ENCODE assay signal across 8 cellular contexts in genomic region chr9:127244609-127245601, GRCh38. TPM values are rescaled to one million over a fixed set of nuclear protein-coding genes. Genes with fewer than 3 reads are reported as not detected.
DNase-seq lines count a peak whose midpoint lies in the region; ATAC-seq, FAIRE-seq and TF ChIP-seq lines count a peak whose summit lies in the region.

No MANE protein-coding gene starts in this region.

- H3K27me3 ChIP-seq in H1 (replicated peaks in 1 of 4; ENCODE audit: control insufficient read depth in 3 of 4, extremely low read depth in 1 of 4, insufficient read depth in 3 of 4, low read length in 3 of 4) (no peaks in the 10 kb centered on the region), mesenchymal stem cell (ENCODE audit: control insufficient read depth in 1 of 2, insufficient read depth in 1 of 2, low read length in 2 of 2) (peaks cover 0 to under 1% of the 10 kb centered on the region in 2 experiments)

- no peak overlapping the region for H2BK120ac ChIP-seq in H1 (replicated peaks; ENCODE audit: low read depth, low read length)
- H2BK120ac ChIP-seq in mesenchymal stem cell (ENCODE audit: low read depth, low read length): no peak overlapping the region

- H3K14ac ChIP-seq in H1 (ENCODE audit: insufficient read length): no peak overlapping the region
- H3K14ac ChIP-seq in mesenchymal stem cell (ENCODE audit: low read length in 2 of 2): peak overlapping the region in 1 of 2 experiments; percentile 45

- H2BK20ac ChIP-seq in H1 (ENCODE audit: low read length): no peak overlapping the region

- no peak overlapping the region for H2BK12ac ChIP-seq in H1 (ENCODE audit: low read depth, low read length)
- H2BK12ac ChIP-seq in mesenchymal stem cell (ENCODE audit: low read length in 2 of 2): no peak overlapping the region

- CTCF ChIA-PET in H1 (lab: Charles Lee; ENCODE audit: partially characterized antibody): interaction anchor here (0.8 to 1.7 kb wide), 7 partner anchors 10 to 676 kb away, joined by 3 to 5 read pairs (median 4); no protein-coding TSS in a partner anchor

- peak overlapping the region; percentile 73 to 84 (median 80) for H3K4me3 ChIP-seq in H1 (ENCODE audit: extremely low read depth in 1 of 4, insufficient read depth in 2 of 4, low read depth in 3 of 4, low read length in 4 of 4)
- peak overlapping the region; percentile 65 to 93 for H3K4me3 ChIP-seq in mesenchymal stem cell (ENCODE audit: insufficient read depth in 1 of 2, low read depth in 1 of 2, low read length in 2 of 2)

- DNase-seq in COLO829 (ENCODE audit: low spot score) (peak; percentile 93), HT1080 (ENCODE audit: low read depth) (peak; percentile 89), NOMO-1 treated with DMSO at 0.1 percent for 48 hours (lab: John Stamatoyannopoulos, UW; ENCODE audit: unreplicated experiment) (peak; percentile 89), H1 (ENCODE audit: low read depth in 1 of 2, low spot score in 2 of 2) (peak; percentile 91 to 94), mesenchymal stem cell (peak; percentile 95)
- peak; percentile 84 to 92 (median 84) for DNase-seq in activated CD8-positive, alpha-beta memory T cell treated with anti-CD3 and anti-CD28 coated beads for 48 hours (ENCODE audit: low read depth in 2 of 3, low spot score in 2 of 3)
- DNase-seq in stimulated activated CD8-positive, alpha-beta memory T cell treated with anti-CD3 and anti-CD28 coated beads, Interleukin-12 subunit alpha, Interleukin-12 subunit beta, amount 100 ng/mL, for 1 hour (ENCODE audit: low read depth): peak; percentile 94

- WGBS in H1 (ENCODE audit: extremely low coverage in 1 of 2, insufficient coverage in 1 of 2, insufficient read length in 1 of 2, insufficient replicate concordance in 2 of 2, low coverage in 1 of 2, low lambda C conversion rate in 2 of 2, missing lambda C conversion rate in 1 of 2), 2 experiments: 18% methylated on average over 45 of the region's 53 CpGs; no CpG with 5 or more reads in 1 of the 2 experiments
- WGBS in mesenchymal stem cell: 12% methylated on average over 50 of the region's 53 CpGs

- H2BK15ac ChIP-seq in H1 (ENCODE audit: low read length) (peak overlapping the region; percentile 53; the same call in 1 of the 2 replicates), mesenchymal stem cell (ENCODE audit: low read depth, poor library complexity, severe bottlenecking) (no peak overlapping the region)

- H2BK5ac ChIP-seq in H1 (ENCODE audit: low read depth, low read length) (no peak overlapping the region), mesenchymal stem cell (ENCODE audit: low read depth, low read length, poor library complexity, severe bottlenecking) (no peak overlapping the region)

- POLR2A ChIA-PET in H1 (lab: Charles Lee; ENCODE audit: partially characterized antibody): interaction anchor here (0.6 to 2.6 kb wide), 7 partner anchors 11 to 1486 kb away, joined by 3 to 7 read pairs (median 3); partner anchors contain the start of genes LRSAM1 and RPL12

- H3K36me3 ChIP-seq in H1 (ENCODE audit: control insufficient read depth in 2 of 4, insufficient read depth in 4 of 4, low read length in 3 of 4) (no peaks in the 10 kb centered on the region), mesenchymal stem cell (ENCODE audit: control insufficient read depth in 1 of 2, insufficient read depth in 2 of 2, low read depth in 1 of 2, low read length in 2 of 2) (no peaks in the 10 kb centered on the region)

- TF ChIP-seq CTCF in H1 (IDR thresholded peaks at IDR 0.05; ENCODE audit: control extremely low read depth in 1 of 3, insufficient read depth in 1 of 3, low read depth in 1 of 3, low read length in 3 of 3): no peak

- no peak overlapping the region for H2AK5ac ChIP-seq in H1 (ENCODE audit: low read depth, low read length)
- no peak overlapping the region for H2AK5ac ChIP-seq in mesenchymal stem cell (ENCODE audit: low read length, severe bottlenecking)

- peak overlapping the region; percentile 11 for H3K4ac ChIP-seq in H1 (replicated peaks; ENCODE audit: insufficient read length, low read depth, low read length)
- H3K4ac ChIP-seq in mesenchymal stem cell (ENCODE audit: low read depth in 1 of 2, low read length in 2 of 2): peak overlapping the region in 1 of 2 experiments; percentile 15

- H3K4me2 ChIP-seq in H1 (ENCODE audit: insufficient read depth in 1 of 2, low read depth in 2 of 2, low read length in 2 of 2) (peak overlapping the region; percentile 76 to 77), mesenchymal stem cell (ENCODE audit: low read length, poor library complexity, severe bottlenecking) (peak overlapping the region; percentile 65)

- no peak overlapping the region for H4K8ac ChIP-seq in H1 (ENCODE audit: extremely low read depth, insufficient read depth, low read length)
- peak overlapping the region; percentile 79 for H4K8ac ChIP-seq in mesenchymal stem cell (ENCODE audit: low read length)

- H4K91ac ChIP-seq in H1 (replicated peaks; ENCODE audit: insufficient read length, low read length) (peak overlapping the region; percentile 29), mesenchymal stem cell (ENCODE audit: low read length) (no peak overlapping the region)

- TF ChIP-seq EP300 in H1 (IDR thresholded peaks at IDR 0.05; ENCODE audit: borderline replicate concordance in 1 of 2, low read depth in 2 of 2, low read length in 2 of 2): no peak

- H3K18ac ChIP-seq in H1 (ENCODE audit: extremely low read depth, low read length): peak overlapping the region; percentile 93; the same call in 1 of the 2 replicates
- H3K18ac ChIP-seq in mesenchymal stem cell (ENCODE audit: low read depth in 1 of 2, low read length in 2 of 2): peak overlapping the region in 1 of 2 experiments; percentile 40

- H3K79me1 ChIP-seq in H1 (ENCODE audit: low read depth, low read length): no peaks in the 10 kb centered on the region
- peaks cover 6% of the 10 kb centered on the region for H3K79me1 ChIP-seq in mesenchymal stem cell (replicated peaks; ENCODE audit: low read length, poor library complexity, severe bottlenecking)

- H3K9ac ChIP-seq in H1 (replicated peaks in 1 of 4; ENCODE audit: extremely low read depth in 1 of 4, low read depth in 3 of 4, low read length in 3 of 4) (peak overlapping the region; percentile 58 to 65 (median 64); a peak in 6 of 7 replicates), mesenchymal stem cell (ENCODE audit: low read length) (peak overlapping the region; percentile 87)

- no peaks in the 10 kb centered on the region for H3K9me3 ChIP-seq in H1 (ENCODE audit: insufficient read depth in 2 of 2, low read depth in 1 of 2, low read length in 1 of 2)
- no peaks in the 10 kb centered on the region for H3K9me3 ChIP-seq in mesenchymal stem cell (ENCODE audit: control insufficient read depth, low read length)

- no peaks in the 10 kb centered on the region; a peak in 1 of 4 replicates for H3K79me2 ChIP-seq in H1 (ENCODE audit: control insufficient read depth in 1 of 2, insufficient read depth in 2 of 2, low read length in 2 of 2)

- H3K56ac ChIP-seq in H1 (replicated peaks; ENCODE audit: insufficient read length, low read depth, low read length): no peak overlapping the region

- no peaks in the 10 kb centered on the region for H4K20me1 ChIP-seq in H1 (replicated peaks in 1 of 2; ENCODE audit: control insufficient read depth in 1 of 2, insufficient read depth in 2 of 2, low read length in 2 of 2)

- no peak for FAIRE-seq in H1 (lab: Jason Lieb, UNC)

- ATAC-seq in GM21360 (IDR thresholded peaks at IDR 0.05; ENCODE audit: unreplicated experiment): peak; percentile 98

- no peak overlapping the region for H3K23ac ChIP-seq in H1 (ENCODE audit: insufficient read length)
- no peak overlapping the region for H3K23ac ChIP-seq in mesenchymal stem cell (ENCODE audit: low read length in 2 of 2)

- H3K27ac ChIP-seq in H1 (ENCODE audit: low read depth, low read length) (no peak overlapping the region; the same call in 1 of the 2 replicates), mesenchymal stem cell (ENCODE audit: low read length, poor library complexity, severe bottlenecking) (no peak overlapping the region)

- peak overlapping the region; percentile 53 for H4K5ac ChIP-seq in H1 (ENCODE audit: insufficient read length, low read depth, low read length)

- peak in 1 of 2 experiments; percentile 76; a peak in 2 of 3 replicates for TF ChIP-seq POLR2A in H1 (IDR thresholded peaks at IDR 0.05; ENCODE audit: control extremely low read depth in 1 of 2, low read depth in 2 of 2, low read length in 2 of 2)

- peaks cover 2% of the 10 kb centered on the region; the same call in 1 of the 2 replicates for H3K23me2 ChIP-seq in H1 (ENCODE audit: low read depth, low read length)

- peaks cover 5 to 15% (median 11%) of the 10 kb centered on the region in 4 experiments; a peak in 5 of 7 replicates for H3K4me1 ChIP-seq in H1 (replicated peaks in 1 of 4; ENCODE audit: control insufficient read depth in 3 of 4, insufficient read depth in 4 of 4, low read length in 3 of 4)
- no peaks in the 10 kb centered on the region for H3K4me1 ChIP-seq in mesenchymal stem cell (ENCODE audit: control insufficient read depth, insufficient read depth, low read depth, low read length)

- no peak for TF ChIP-seq RAD21 in H1 (IDR thresholded peaks at IDR 0.05 in 1 of 2, conservative IDR thresholded peaks at IDR 0.05 in 1 of 2; ENCODE audit: low read depth in 2 of 2, low read length in 2 of 2)

- H2AFZ ChIP-seq in H1 (ENCODE audit: low read length): peak overlapping the region; percentile 90
- H2AFZ ChIP-seq in mesenchymal stem cell (ENCODE audit: low read depth, low read length): peak overlapping the region; percentile 95

TF ChIP-seq in H1, 55 proteins besides CTCF, POLR2A, EP300 and RAD21 (continues in another document):
- TF ChIP-seq CREB1 (IDR thresholded peaks at IDR 0.05): peak; percentile 94
- TF ChIP-seq KDM1A (IDR thresholded peaks at IDR 0.05; ENCODE audit: borderline replicate concordance, low read length): no peak
- TF ChIP-seq EZH2 (IDR thresholded peaks at IDR 0.05; ENCODE audit: low read depth, low read length, severe bottlenecking): no peak
- peak; percentile 90 for TF ChIP-seq SP1 (IDR thresholded peaks at IDR 0.05; ENCODE audit: low read depth, low read length)
- no peak for TF ChIP-seq HDAC6 (IDR thresholded peaks at IDR 0.05; ENCODE audit: low read depth, low read length)
- peak; percentile 95 for TF ChIP-seq KDM4A (IDR thresholded peaks at IDR 0.05; ENCODE audit: low read depth, low read length, severe bottlenecking)

RNA-seq across cellular contexts. Expression of gene GARNL3, which starts 19.7 kb away (rescaled TPM):
- 1.2 and 1.5 TPM in 2 replicates for total RNA-seq in HT1080 (2014; rRNA removed; shearing (Covaris generic))
- polyA plus RNA-seq in HT1080 (2015; cell fraction: cytosol; rRNA removed): 0.90 and 1.5 TPM in 2 replicates
- 2.7 and 3.6 TPM in 2 replicates for polyA plus RNA-seq in HT1080 (2015; cell fraction: nucleus; rRNA removed)
- 17.3 and 18.3 TPM in 2 replicates for total RNA-seq in H1 (2021; fragmentation: NEBNext Ultra II Directional; extraction: Animal tissue kit (Norgen Biotek cat#: 25700))
- 5.2 and 6.5 TPM in 2 replicates for polyA plus RNA-seq in H1 (2011; rRNA removed)
- 11.5 TPM for polyA plus RNA-seq in H1 (2011; cell fraction: cytosol; rRNA removed)
- polyA plus RNA-seq in H1 (2011; cell fraction: nucleus; rRNA removed): 49.0 TPM
- polyA plus RNA-seq in H1 (2012, experiment 1 of 2): 12.4 to 16.9 TPM (median 15.8 TPM) in 4 replicates
- polyA plus RNA-seq in H1 (2012, experiment 2 of 2): 1.5 TPM
- 7.4 TPM for polyA plus RNA-seq in H1 (2013, experiment 1 of 2)
- 7.5 TPM for polyA plus RNA-seq in H1 (2013, experiment 2 of 2)
- 35.2 and 50.9 TPM in 2 replicates for polyA minus RNA-seq in H1 (2011; rRNA and poly(A)+ RNA removed)
- 15.3 TPM for polyA minus RNA-seq in H1 (2011; cell fraction: cytosol; rRNA and poly(A)+ RNA removed)
- polyA minus RNA-seq in H1 (2011; cell fraction: nucleus; rRNA and poly(A)+ RNA removed): 67.8 TPM
- 1.2 TPM for polyA plus RNA-seq in mesenchymal stem cell (2013, experiment 1 of 2)
- polyA plus RNA-seq in mesenchymal stem cell (2013, experiment 2 of 2): 0.64 TPM
